ENCODE assay signal across 1 cellular context in genomic region chr17:27553019-27553511, GRCh38.
TF ChIP-seq lines count a peak whose summit lies in the region.

No MANE protein-coding gene starts in this region.

TF ChIP-seq in IMR-90, 13 proteins besides CTCF, POLR2A, EP300 and RAD21 (continued from another document):
- no peak for TF ChIP-seq USF2 (IDR thresholded peaks at IDR 0.05; ENCODE audit: low read depth, low read length)
- no peak for TF ChIP-seq SMC3 (IDR thresholded peaks at IDR 0.05; ENCODE audit: low read depth, low read length)
- no peak for TF ChIP-seq BHLHE40 (IDR thresholded peaks at IDR 0.05; ENCODE audit: low read depth, low read length)
- no peak for TF ChIP-seq NFE2L2 (IDR thresholded peaks at IDR 0.05; ENCODE audit: low read depth, low read length)
